13 cellular contexts compared by ENCODE assay signal in genomic region chr2:96916156-96917007, GRCh38. TPM values are rescaled to one million over a fixed set of nuclear protein-coding genes. Genes with fewer than 3 reads are reported as not detected.
A peak's percentile ranks its signal among the peaks of the same experiment; 100 is the strongest.
DNase-seq lines count a peak whose midpoint lies in the region; ATAC-seq and TF ChIP-seq lines count a peak whose summit lies in the region.
"Had no signal": no experiment of that assay in that cellular context is flagged by ENCODE, and none has a peak within 500 bp of the region (broad histone marks: within the 10 kb centered on the region; RNA-seq: fewer than 3 reads in every experiment).

No MANE protein-coding gene starts in this region.

- no peak for TF ChIP-seq POLR2A in vagina (IDR thresholded peaks at IDR 0.05)

- peaks cover 0 to 34% (median 26%) of the 10 kb centered on the region in 5 donors for H3K36me3 Mint-ChIP-seq in naive thymus-derived CD4-positive, alpha-beta T cell

- DNase-seq in AG08395 (ENCODE audit: low spot score) (peak; percentile 41), NCI-H146 treated with DMSO at 0.1 percent for 48 hours (lab: John Stamatoyannopoulos, UW; ENCODE audit: unreplicated experiment) (peak; percentile 72), choroid plexus epithelial cell (ENCODE audit: low read depth) (no peak), vagina (ENCODE audit: extremely low spot score in 2 of 2) (no peak), aorta (no peak)
- DNase-seq in naive thymus-derived CD4-positive, alpha-beta T cell = no peak
- DNase-seq: activated T-cell treated with anti-CD3 and anti-CD28 coated beads, Interleukin-2, amount 50 U/mL, for 4 hours; Karpas-422; NCI-H446 treated with DMSO at 0.1 percent for 48 hours; T-helper 9 cell had no signal

- peak overlapping the region in 7 of 9 donors; percentile 49 to 85 (median 70) for H3K27ac Mint-ChIP-seq in naive thymus-derived CD4-positive, alpha-beta T cell

- TF ChIP-seq CTCF in choroid plexus epithelial cell (conservative IDR thresholded peaks at IDR 0.05; ENCODE audit: low read depth, low read length) (peak; percentile 18), vagina (IDR thresholded peaks at IDR 0.05) (peak in 1 of 3 experiments; percentile 16)

- intact Hi-C loops in naive thymus-derived CD4-positive, alpha-beta T cell (cut with micrococcal nuclease) = no loop called here
- intact Hi-C loops in vagina (cut with DNase I) (no loop called here), aorta (cut with DNase I) (no loop called here)

- no peak overlapping the region for H3K4me3 ChIP-seq in choroid plexus epithelial cell (ENCODE audit: low read depth, low read length)
- no peak overlapping the region for H3K4me3 ChIP-seq in naive thymus-derived CD4-positive, alpha-beta T cell (ENCODE audit: low read length)
- H3K4me3 ChIP-seq in vagina = no peak overlapping the region
- no peak overlapping the region for H3K4me3 ChIP-seq in aorta (ENCODE audit: low read length in 2 of 2)

- H3K4me1 Mint-ChIP-seq in naive thymus-derived CD4-positive, alpha-beta T cell = peaks cover 43 to 84% (median 82%) of the 10 kb centered on the region in 7 donors

- peaks cover 0 to 19% (median 0%) of the 10 kb centered on the region in 3 experiments for H3K9me3 ChIP-seq in naive thymus-derived CD4-positive, alpha-beta T cell (ENCODE audit: control insufficient read depth in 2 of 3, low read length in 3 of 3)
- H3K9me3 ChIP-seq in vagina (no peaks in the 10 kb centered on the region), aorta (ENCODE audit: control insufficient read depth, low read length) (peaks cover 1% of the 10 kb centered on the region)

- CTCF ChIA-PET in naive thymus-derived CD4-positive, alpha-beta T cell (lab: Charles Lee) = interaction anchor here (0.6 kb wide), 1 partner anchor 15 kb away, joined by 4 read pairs; no protein-coding TSS in a partner anchor

- ATAC-seq in naive thymus-derived CD4-positive, alpha-beta T cell = no peak
- ATAC-seq in GM21367 (IDR thresholded peaks at IDR 0.05; ENCODE audit: unreplicated experiment) (no peak), GM21526 (IDR thresholded peaks at IDR 0.05; ENCODE audit: low FRiP score, unreplicated experiment) (no peak), aorta (ENCODE audit: low FRiP score) (no peak)
- ATAC-seq: activated T-cell treated with anti-CD3 and anti-CD28 coated beads, Interleukin-2, amount 50 U/mL, for 4 hours had no signal

- peaks cover 0 to 35% (median 13%) of the 10 kb centered on the region in 11 donors for H3K9me3 Mint-ChIP-seq in naive thymus-derived CD4-positive, alpha-beta T cell

- H3K27me3 ChIP-seq in naive thymus-derived CD4-positive, alpha-beta T cell (ENCODE audit: control insufficient read depth in 2 of 2, insufficient read depth in 2 of 2, low read length in 2 of 2) = no peaks in the 10 kb centered on the region
- no peaks in the 10 kb centered on the region for H3K27me3 ChIP-seq in vagina
- no peaks in the 10 kb centered on the region for H3K27me3 ChIP-seq in aorta (ENCODE audit: control insufficient read depth in 1 of 2, insufficient read depth in 2 of 2, low read length in 1 of 2)

- H3K4me1 ChIP-seq in naive thymus-derived CD4-positive, alpha-beta T cell (ENCODE audit: control insufficient read depth in 2 of 2, insufficient read depth in 2 of 2, low read length in 2 of 2) = peaks cover 33 to 38% of the 10 kb centered on the region in 2 donors
- peaks cover 22% of the 10 kb centered on the region for H3K4me1 ChIP-seq in vagina
- no peaks in the 10 kb centered on the region for H3K4me1 ChIP-seq in aorta (ENCODE audit: control insufficient read depth in 1 of 2, insufficient read depth in 2 of 2, low read length in 2 of 2)

- H3K36me3 ChIP-seq in naive thymus-derived CD4-positive, alpha-beta T cell (ENCODE audit: control insufficient read depth in 2 of 3, insufficient read depth in 3 of 3, low read length in 3 of 3) = no peaks in the 10 kb centered on the region
- no peaks in the 10 kb centered on the region for H3K36me3 ChIP-seq in vagina
- no peaks in the 10 kb centered on the region for H3K36me3 ChIP-seq in aorta (ENCODE audit: control insufficient read depth in 1 of 2, insufficient read depth in 2 of 2, low read length in 1 of 2)

- 75 to 76% methylated on average over 18 of the region's 18 CpGs for WGBS in aorta, 2 donors

- POLR2A ChIA-PET in naive thymus-derived CD4-positive, alpha-beta T cell (lab: Charles Lee) = interaction anchor here (0.9 to 7.0 kb wide), 12 partner anchors 9 to 58 kb away, joined by 3 to 76 read pairs (median 5); partner anchors contain the start of genes ANKRD39 and SEMA4C

- no peak overlapping the region for H3K27ac ChIP-seq in naive thymus-derived CD4-positive, alpha-beta T cell (ENCODE audit: low read depth, low read length)
- H3K27ac ChIP-seq in vagina (no peak overlapping the region), aorta (ENCODE audit: low read depth in 1 of 2, low read length in 2 of 2) (no peak overlapping the region)
- H3K27ac ChIP-seq: C4-2B had no signal

- no peaks in the 10 kb centered on the region for H3K27me3 Mint-ChIP-seq in naive thymus-derived CD4-positive, alpha-beta T cell

- H3K4me3 Mint-ChIP-seq in naive thymus-derived CD4-positive, alpha-beta T cell = peak overlapping the region in 7 of 10 donors; percentile 5 to 56 (median 30)
- H3K4me3 Mint-ChIP-seq: activated T-cell treated with anti-CD3 and anti-CD28 coated beads, Interleukin-2, amount 50 U/mL, for 4 hours had no signal

RNA-seq across cellular contexts. Expression of gene SEMA4C, which starts 46.5 kb away (rescaled TPM):
- total RNA-seq in naive thymus-derived CD4-positive, alpha-beta T cell = 10 to 100 TPM; 33.5 to 74.7 (median 44.1) TPM
- 1 to 10 TPM; 3.1 to 5.1 TPM for polyA plus RNA-seq in naive thymus-derived CD4-positive, alpha-beta T cell
- total RNA-seq in vagina (60.6 TPM), aorta (10 to 100 TPM; 49.6 to 55.6 TPM)
- polyA plus RNA-seq in aorta = 10 to 100 TPM in 1 of 2 donors, 1 to 10 TPM in 1; 6.1 to 38.8 TPM

RNA-seq across cellular contexts. Expression of gene ANKRD39, which starts 58.6 kb away (rescaled TPM):
- total RNA-seq in naive thymus-derived CD4-positive, alpha-beta T cell = 10 to 100 TPM; 12.0 to 38.4 (median 16.4) TPM
- 10 to 100 TPM; 15.6 to 19.9 TPM for polyA plus RNA-seq in naive thymus-derived CD4-positive, alpha-beta T cell
- total RNA-seq in vagina (20.4 TPM), aorta (10 to 100 TPM in 1 of 2 donors, 1 to 10 TPM in 1; 10.0 to 12.7 TPM)
- polyA plus RNA-seq in aorta = 10 to 100 TPM; 14.0 to 20.5 TPM

Comparison
In these comparisons a context has a peak if more than half of its experiments do, and no peak if none do; other contexts are left out.
1. DNase-seq: peak in AG08395 (single experiment) and NCI-H146 treated with DMSO at 0.1 percent for 48 hours (single experiment); none in choroid plexus epithelial cell (single experiment), naive thymus-derived CD4-positive, alpha-beta T cell (0 of 9), vagina (0 of 2) and aorta (0 of 2).